Comparison of ENCODE assay signal across 37 cellular contexts in the genomic region with DNA sequence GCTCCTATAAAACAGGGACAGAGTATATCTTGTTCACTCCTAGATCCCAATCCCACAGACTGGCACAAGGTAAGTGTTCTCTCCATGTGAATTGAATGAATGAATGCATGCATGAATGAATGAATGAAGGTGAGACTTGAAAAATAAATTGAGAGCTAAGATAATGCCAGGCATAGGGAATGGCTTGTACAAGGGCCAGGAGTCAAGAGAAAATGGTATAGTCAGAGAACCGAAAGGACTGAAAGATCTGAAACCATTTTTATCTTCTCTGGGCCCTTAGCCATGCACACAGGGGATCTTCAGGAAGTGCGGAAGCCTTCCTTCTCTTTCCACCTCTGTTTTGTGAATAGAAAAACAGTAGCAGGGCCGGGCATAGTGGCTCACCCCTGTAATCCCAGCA. TPM values are rescaled to one million over a fixed set of nuclear protein-coding genes. Genes with fewer than 3 reads are reported as not detected.
"Had no signal": no experiment of that assay in that cellular context is flagged by ENCODE, and none has a peak within 500 bp of the region (broad histone marks: within the 10 kb centered on the region; RNA-seq: fewer than 3 reads in every experiment).

No MANE protein-coding gene starts in this region.

- H3K27ac Mint-ChIP-seq: activated CD4-positive, alpha-beta T cell treated with anti-CD3 and anti-CD28 coated beads, Interleukin-2, amount 10 ng/mL, durations not matched to agents 24 days and 14 days; activated CD8-positive, alpha-beta T cell treated with anti-CD3 and anti-CD28 coated beads for 36 hours; activated naive CD8-positive, alpha-beta T cell treated with anti-CD3 and anti-CD28 coated beads for 36 hours; activated T-cell treated with anti-CD3 and anti-CD28 coated beads, Interleukin-2, amount 50 U/mL, for 72 hours; activated T-helper 17 cell treated with anti-CD3 and anti-CD28 coated beads, Interleukin-2, amount 50 U/mL, for 72 hours had no signal

- H3K4me1 ChIP-seq: body of pancreas, breast epithelium had no signal

- H3K4me2 ChIP-seq: PC-9 had no signal

- ATAC-seq: activated CD8-positive, alpha-beta T cell treated with anti-CD3 and anti-CD28 coated beads for 36 hours; activated T-cell treated with anti-CD3 and anti-CD28 coated beads, Interleukin-2, amount 50 U/mL, for 72 hours; body of pancreas; Right ventricle myocardium inferior had no signal

- H3K36me3 Mint-ChIP-seq: activated naive CD8-positive, alpha-beta T cell treated with anti-CD3 and anti-CD28 coated beads for 36 hours had no signal

- H3K9me3 ChIP-seq: body of pancreas, breast epithelium had no signal

- FAIRE-seq: astrocyte had no signal

- H3K4me1 Mint-ChIP-seq: activated CD4-positive, alpha-beta T cell treated with anti-CD3 and anti-CD28 coated beads, Interleukin-2, amount 10 ng/mL, durations not matched to agents 24 days and 14 days; activated naive CD8-positive, alpha-beta T cell treated with anti-CD3 and anti-CD28 coated beads for 36 hours; activated T-helper 17 cell treated with anti-CD3 and anti-CD28 coated beads, Interleukin-2, amount 50 U/mL, for 72 hours had no signal

- H3K27me3 ChIP-seq: body of pancreas, breast epithelium had no signal

- H3K9me3 Mint-ChIP-seq: activated CD4-positive, alpha-beta T cell treated with anti-CD3 and anti-CD28 coated beads, Interleukin-2, amount 10 ng/mL, durations not matched to agents 24 days and 14 days; activated T-cell treated with anti-CD3 and anti-CD28 coated beads, Interleukin-2, amount 50 U/mL, for 72 hours; activated T-helper 17 cell treated with anti-CD3 and anti-CD28 coated beads, Interleukin-2, amount 50 U/mL, for 72 hours had no signal

- H3K27ac ChIP-seq: body of pancreas, breast epithelium, PC-9, RWPE1, VCaP had no signal

- DNase-seq: activated CD4-positive, alpha-beta T cell treated with anti-CD3 and anti-CD28 coated beads, Interleukin-2, amount 10 ng/mL, durations not matched to agents 24 days and 14 days; activated CD4-positive, alpha-beta T cell treated with anti-CD3 and anti-CD28 coated beads, Interleukin-2, amount 50 U/mL, for 4 hours; activated CD8-positive, alpha-beta T cell treated with anti-CD3 and anti-CD28 coated beads for 36 hours; activated effector memory CD4-positive, alpha-beta T cell treated with anti-CD3 and anti-CD28 coated beads, Interleukin-2, amount 50 U/mL, for 16 hours; activated naive CD4-positive, alpha-beta T cell; activated naive CD4-positive, alpha-beta T cell treated with anti-CD3 and anti-CD28 coated beads, Interleukin-2, amount 50 U/mL, for 16 hours; activated naive CD8-positive, alpha-beta T cell treated with anti-CD3 and anti-CD28 coated beads for 36 hours; activated T-cell treated with anti-CD3 and anti-CD28 coated beads, Interleukin-2, amount 50 U/mL, for 1 hour; activated T-cell treated with anti-CD3 and anti-CD28 coated beads, Interleukin-2, amount 50 U/mL, for 72 hours; amniotic stem cell; body of pancreas; NCI-H1092 treated with DMSO at 0.1 percent for 48 hours; NCI-H1417; NCI-H146; NCI-H187; NCI-H2029 treated with DMSO at 0.1 percent for 48 hours; NCI-H2107; NCI-H2171; NCI-H2227 treated with DMSO at 0.1 percent for 48 hours; NCI-H446; NCI-H510A treated with DMSO at 0.1 percent for 48 hours; NCI-H526 treated with DMSO at 0.1 percent for 48 hours; NCI-H774; PC-9; SIG-M5; SW 1271; T-helper 1 cell; T-helper 2 cell; T-helper 9 cell had no signal

- H2AFZ ChIP-seq: PC-9 had no signal

- H3K4me3 Mint-ChIP-seq: activated CD4-positive, alpha-beta T cell treated with anti-CD3 and anti-CD28 coated beads, Interleukin-2, amount 10 ng/mL, durations not matched to agents 24 days and 14 days; activated CD8-positive, alpha-beta T cell treated with anti-CD3 and anti-CD28 coated beads for 36 hours; activated naive CD8-positive, alpha-beta T cell treated with anti-CD3 and anti-CD28 coated beads for 36 hours; activated T-cell treated with anti-CD3 and anti-CD28 coated beads, Interleukin-2, amount 50 U/mL, for 72 hours; activated T-helper 17 cell treated with anti-CD3 and anti-CD28 coated beads, Interleukin-2, amount 50 U/mL, for 72 hours had no signal

- H3K36me3 ChIP-seq: breast epithelium had no signal

- H3K4me3 ChIP-seq: body of pancreas, breast epithelium, PC-9 had no signal

RNA-seq across cellular contexts. Expression of a gene that starts 48.4 kb away (rescaled TPM):
- total RNA-seq: activated CD4-positive, alpha-beta T cell treated with anti-CD3 and anti-CD28 coated beads, Interleukin-2, amount 10 ng/mL, durations not matched to agents 24 days and 14 days; activated CD8-positive, alpha-beta memory T cell treated with anti-CD3 and anti-CD28 coated beads for 36 hours; activated CD8-positive, alpha-beta T cell treated with anti-CD3 and anti-CD28 coated beads for 36 hours; activated naive CD8-positive, alpha-beta T cell treated with anti-CD3 and anti-CD28 coated beads for 36 hours; activated T-cell treated with anti-CD3 and anti-CD28 coated beads, Interleukin-2, amount 50 U/mL, for 72 hours; astrocyte; body of pancreas; breast epithelium; cardiac septum had no signal
